In genomic region chr5:164097747-164098146, GRCh38 we compare ENCODE assay signal across 22 cellular contexts.
DNase-seq lines count a peak whose midpoint lies in the region; ATAC-seq, FAIRE-seq and TF ChIP-seq lines count a peak whose summit lies in the region.
"Had no signal": no experiment of that assay in that cellular context is flagged by ENCODE, and none has a peak within 500 bp of the region (broad histone marks: within the 10 kb centered on the region; RNA-seq: fewer than 3 reads in every experiment).

No MANE protein-coding gene starts in this region.

- POLR2A ChIA-PET in PC-9 (lab: Charles Lee; ENCODE audit: unreplicated experiment), result no interaction called here

- no peak for FAIRE-seq in bronchial epithelial cell (lab: Jason Lieb, UNC)

- peak; percentile 60 for DNase-seq in HCEC 1CT
- no peak for DNase-seq in PC-9
- DNase-seq in bronchial epithelial cell (ENCODE audit: low read depth), result peak; percentile 99
- DNase-seq in lung microvascular endothelial cell (ENCODE audit: low read depth in 2 of 2), result peak; percentile 3 to 79
- DNase-seq in omental fat pad (ENCODE audit: low spot score), result no peak
- DNase-seq in NCI-H2107 (lab: John Stamatoyannopoulos, UW), result no peak
- DNase-seq in NCI-H2171 treated with DMSO at 0.1 percent for 48 hours (lab: John Stamatoyannopoulos, UW), result no peak
- DNase-seq in DMS114 treated with DMSO at 0.1 percent for 48 hours (lab: John Stamatoyannopoulos, UW; ENCODE audit: unreplicated experiment), result no peak
- DNase-seq: activated CD4-positive, alpha-beta memory T cell treated with anti-CD3 and anti-CD28 coated beads, Interleukin-2, amount 10 ng/mL, durations not matched to agents 7 days and 5 days; activated CD4-positive, CD25-positive, alpha-beta regulatory T cell; activated naive CD4-positive, alpha-beta T cell treated with anti-CD3 and anti-CD28 coated beads, Interleukin-2, amount 10 ng/mL, durations not matched to agents 7 days and 5 days; activated T-cell treated with anti-CD3 and anti-CD28 coated beads, Interleukin-2, amount 50 U/mL, for 1 hour; body of pancreas; CD4-positive, CD25-positive, alpha-beta regulatory T cell; DMS79 treated with DMSO at 0.1 percent for 48 hours; Karpas-422; left ventricle myocardium inferior; mucosa of descending colon; NCI-H1105; T-helper 9 cell had no signal

- no peaks in the 10 kb centered on the region for H3K79me2 ChIP-seq in PC-9 (ENCODE audit: low read depth)

- no peak overlapping the region for H3K27ac ChIP-seq in PC-9
- H3K27ac ChIP-seq: body of pancreas, HL-60, left ventricle myocardium inferior, suprapubic skin had no signal

- CTCF ChIA-PET in PC-9 (lab: Charles Lee), result no interaction called here

- H3K4me2 ChIP-seq in PC-9, result no peak overlapping the region

- H3K27me3 ChIP-seq in PC-9 (ENCODE audit: insufficient read depth, low read depth) (no peaks in the 10 kb centered on the region), bronchial epithelial cell (ENCODE audit: control insufficient read depth, insufficient read depth, low read length) (no peaks in the 10 kb centered on the region)
- H3K27me3 ChIP-seq: body of pancreas, suprapubic skin had no signal

- H3K36me3 ChIP-seq in PC-9 (ENCODE audit: low read depth) (no peaks in the 10 kb centered on the region), bronchial epithelial cell (ENCODE audit: control insufficient read depth, insufficient read depth, low read length) (no peaks in the 10 kb centered on the region)
- H3K36me3 ChIP-seq: left ventricle myocardium inferior, suprapubic skin had no signal

- 0 out of 2 replicates have a peak overlapping the region, but pooled peaks have one; percentile 39 for H2AFZ ChIP-seq in PC-9

- TF ChIP-seq CTCF in PC-9 (conservative IDR thresholded peaks at IDR 0.05), result no peak
- TF ChIP-seq CTCF in bronchial epithelial cell (IDR thresholded peaks at IDR 0.05; ENCODE audit: insufficient read depth, low read length, severe bottlenecking), result no peak
- TF ChIP-seq CTCF in omental fat pad (IDR thresholded peaks at IDR 0.05), result no peak

- no TSS peak for BruUV-seq in PC-9 (replicated peaks; lab: Mats Ljungman, UMichigan)

- ATAC-seq in omental fat pad (ENCODE audit: low FRiP score), result no peak
- ATAC-seq: body of pancreas, mucosa of descending colon had no signal

- no peaks in the 10 kb centered on the region for H4K20me1 ChIP-seq in PC-9 (ENCODE audit: insufficient read depth)

- no peaks in the 10 kb centered on the region for H3K9me3 ChIP-seq in PC-9 (ENCODE audit: insufficient read depth, low read depth)
- H3K9me3 ChIP-seq: body of pancreas, left ventricle myocardium inferior, mucosa of descending colon, suprapubic skin had no signal

- H3F3A ChIP-seq in PC-9 (ENCODE audit: insufficient read depth, low read depth), result no peaks in the 10 kb centered on the region

- no peaks in the 10 kb centered on the region for H3K4me1 ChIP-seq in PC-9 (replicated peaks; ENCODE audit: insufficient read depth)
- H3K4me1 ChIP-seq: body of pancreas, suprapubic skin had no signal

- intact Hi-C loops in PC-9 (cut with micrococcal nuclease; ENCODE audit: unreplicated experiment), result no loop called here

- H3K9me2 ChIP-seq in PC-9 (ENCODE audit: insufficient read depth), result no peaks in the 10 kb centered on the region

- H3K4me3 ChIP-seq in PC-9 (no peak overlapping the region), bronchial epithelial cell (ENCODE audit: low read depth, low read length) (no peak overlapping the region)
- H3K4me3 ChIP-seq: body of pancreas, left ventricle myocardium inferior, mucosa of descending colon, suprapubic skin had no signal

Comparison
In these comparisons a context has a peak if more than half of its experiments do, and no peak if none do; other contexts are left out.
1. DNase-seq: peak in HCEC 1CT (single experiment), bronchial epithelial cell (single experiment) and lung microvascular endothelial cell (2 of 2); none in PC-9 (0 of 2), omental fat pad (single experiment), NCI-H2107 (single experiment), NCI-H2171 treated with DMSO at 0.1 percent for 48 hours (single experiment) and DMS114 treated with DMSO at 0.1 percent for 48 hours (single experiment).